8 cellular contexts compared by ENCODE assay signal in the genomic region with DNA sequence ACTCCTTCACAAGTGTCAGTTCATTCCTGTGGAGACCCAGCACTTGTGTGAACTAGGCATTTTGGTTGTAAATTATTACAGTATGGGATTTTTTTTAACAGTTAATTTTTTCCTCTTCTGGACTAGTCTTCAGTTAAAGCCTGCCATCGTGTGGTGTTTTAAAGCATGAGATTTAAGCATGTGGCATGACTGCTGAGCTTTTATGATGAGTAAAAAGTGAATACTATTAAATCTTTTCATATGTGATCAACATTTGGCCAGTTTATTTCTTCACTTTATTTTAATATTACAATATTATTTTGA. TPM values are rescaled to one million over a fixed set of nuclear protein-coding genes. Genes with fewer than 3 reads are reported as not detected.
DNase-seq lines count a peak whose midpoint lies in the region; ATAC-seq lines count a peak whose summit lies in the region.

No MANE protein-coding gene starts in this region.

- intact Hi-C loops in activated naive CD4-positive, alpha-beta T cell treated with anti-CD3 and anti-CD28 coated beads for 36 hours (cut with micrococcal nuclease), result loop anchor here (1.0 kb wide), 1 partner anchor 126 kb away; no protein-coding TSS in a partner anchor

- H3K27ac Mint-ChIP-seq in activated naive CD4-positive, alpha-beta T cell treated with anti-CD3 and anti-CD28 coated beads for 36 hours, result no peak overlapping the region

- peaks cover 51% of the 10 kb centered on the region for H3K4me1 Mint-ChIP-seq in activated naive CD4-positive, alpha-beta T cell treated with anti-CD3 and anti-CD28 coated beads for 36 hours (ENCODE audit: low read depth)

- ATAC-seq in HG03520 (IDR thresholded peaks at IDR 0.05; ENCODE audit: unreplicated experiment) (peak; percentile 52), GM21717 (IDR thresholded peaks at IDR 0.05; ENCODE audit: unreplicated experiment) (no peak), HG02588 (IDR thresholded peaks at IDR 0.05; ENCODE audit: unreplicated experiment) (no peak)

- no peak overlapping the region for H3K4me3 Mint-ChIP-seq in activated naive CD4-positive, alpha-beta T cell treated with anti-CD3 and anti-CD28 coated beads for 36 hours

- H3K9me3 Mint-ChIP-seq in activated naive CD4-positive, alpha-beta T cell treated with anti-CD3 and anti-CD28 coated beads for 36 hours, result no peaks in the 10 kb centered on the region

- peak; percentile 19 for DNase-seq in activated naive CD4-positive, alpha-beta T cell treated with anti-CD3 and anti-CD28 coated beads for 36 hours
- no peak for DNase-seq in activated naive CD4-positive, alpha-beta T cell (lab: John Stamatoyannopoulos, UW)
- DNase-seq in cerebellar cortex (ENCODE audit: low spot score) (peak; percentile 55), renal cortical epithelial cell (ENCODE audit: low read depth) (peak; percentile 61)
- DNase-seq in effector CD4-positive, alpha-beta T cell, result no peak

- CTCF ChIA-PET in activated naive CD4-positive, alpha-beta T cell treated with anti-CD3 and anti-CD28 coated beads for 36 hours (lab: Charles Lee), result interaction anchor here (0.6 to 1.8 kb wide), 9 partner anchors 12 to 689 kb away, joined by 3 to 8 read pairs (median 4); no protein-coding TSS in a partner anchor

- H3K36me3 Mint-ChIP-seq in activated naive CD4-positive, alpha-beta T cell treated with anti-CD3 and anti-CD28 coated beads for 36 hours (ENCODE audit: low read depth), result peaks cover 33% of the 10 kb centered on the region

- no peaks in the 10 kb centered on the region for H3K27me3 Mint-ChIP-seq in activated naive CD4-positive, alpha-beta T cell treated with anti-CD3 and anti-CD28 coated beads for 36 hours (ENCODE audit: low read depth)

RNA-seq across cellular contexts. Expression of gene LMNB1, which starts 25.0 kb away (rescaled TPM):
- 100 to 1,000 TPM; 274 to 289 TPM for total RNA-seq in activated naive CD4-positive, alpha-beta T cell treated with anti-CD3 and anti-CD28 coated beads for 36 hours
- 9.6 and 51.4 TPM in 2 replicates for total RNA-seq in renal cortical epithelial cell

Comparison
In these comparisons a context has a peak if more than half of its experiments do, and no peak if none do; other contexts are left out.
1. DNase-seq: peak in activated naive CD4-positive, alpha-beta T cell treated with anti-CD3 and anti-CD28 coated beads for 36 hours (single experiment), cerebellar cortex (single experiment) and renal cortical epithelial cell (single experiment); none in activated naive CD4-positive, alpha-beta T cell (0 of 4) and effector CD4-positive, alpha-beta T cell (single experiment).